In genomic region chr6:169700296-169700695, GRCh38 we compare ENCODE assay signal across 9 cellular contexts. TPM values are rescaled to one million over a fixed set of nuclear protein-coding genes. Genes with fewer than 3 reads are reported as not detected.
A peak's percentile ranks its signal among the peaks of the same experiment; 100 is the strongest.
DNase-seq lines count a peak whose midpoint lies in the region; ATAC-seq lines count a peak whose summit lies in the region.
"Had no signal": no experiment of that assay in that cellular context is flagged by ENCODE, and none has a peak within 500 bp of the region (broad histone marks: within the 10 kb centered on the region; RNA-seq: fewer than 3 reads in every experiment).

No MANE protein-coding gene starts in this region.

- no peaks in the 10 kb centered on the region for H3K9me3 ChIP-seq in CD8-positive, alpha-beta memory T cell (ENCODE audit: low read length)
- peaks cover 3% of the 10 kb centered on the region; the same call in 1 of the 2 replicates for H3K9me3 ChIP-seq in Karpas-422 (ENCODE audit: low read length)

- H3K4me1 ChIP-seq in CD8-positive, alpha-beta memory T cell (ENCODE audit: insufficient read depth, low read length), result peaks cover 42% of the 10 kb centered on the region
- H3K4me1 ChIP-seq in Karpas-422 (ENCODE audit: low read length), result peaks cover 37% of the 10 kb centered on the region

- H3K27ac ChIP-seq in CD8-positive, alpha-beta memory T cell (ENCODE audit: low read depth, low read length), result no peak overlapping the region
- H3K27ac ChIP-seq in Karpas-422 (ENCODE audit: low read length), result no peak overlapping the region

- H3K4me3 ChIP-seq in CD8-positive, alpha-beta memory T cell (ENCODE audit: low read length), result no peak overlapping the region
- H3K4me3 ChIP-seq in Karpas-422 (ENCODE audit: low read length), result peak overlapping the region; percentile 93

- H4K20me1 ChIP-seq in Karpas-422 (ENCODE audit: insufficient read depth, low read depth, low read length), result no peaks in the 10 kb centered on the region; the same call in 1 of the 2 replicates

- H3K9ac ChIP-seq in Karpas-422 (ENCODE audit: low read length), result peak overlapping the region; percentile 95

- ATAC-seq in naive thymus-derived CD8-positive, alpha-beta T cell, result no peak
- ATAC-seq in HG03139 (IDR thresholded peaks at IDR 0.05; ENCODE audit: unreplicated experiment) (no peak), GM21515 (IDR thresholded peaks at IDR 0.05; ENCODE audit: unreplicated experiment) (no peak)

- H3K36me3 Mint-ChIP-seq in CD8-positive, alpha-beta memory T cell, result peaks cover 0 to 25% (median 0%) of the 10 kb centered on the region in 3 donors
- H3K36me3 Mint-ChIP-seq in naive thymus-derived CD8-positive, alpha-beta T cell, result peaks cover 2 to 17% (median 4%) of the 10 kb centered on the region in 3 donors

- H3K4me1 Mint-ChIP-seq in CD8-positive, alpha-beta memory T cell, result peaks cover 38 to 40% (median 39%) of the 10 kb centered on the region in 3 donors
- H3K4me1 Mint-ChIP-seq in naive thymus-derived CD8-positive, alpha-beta T cell, result peaks cover 14 to 58% (median 46%) of the 10 kb centered on the region in 4 donors

- H3K4me2 ChIP-seq in Karpas-422 (ENCODE audit: low read depth, low read length, poor library complexity, severe bottlenecking), result peak overlapping the region; percentile 78

- peak overlapping the region in 3 of 8 donors; percentile 35 to 95 (median 63) for H3K27ac Mint-ChIP-seq in CD8-positive, alpha-beta memory T cell
- H3K27ac Mint-ChIP-seq in naive thymus-derived CD8-positive, alpha-beta T cell, result peak overlapping the region in 6 of 10 donors; percentile 49 to 96 (median 76)

- H3K27me3 ChIP-seq in CD8-positive, alpha-beta memory T cell (ENCODE audit: insufficient read depth, low read length, poor library complexity, severe bottlenecking), result no peaks in the 10 kb centered on the region
- H3K27me3 ChIP-seq in Karpas-422 (ENCODE audit: low read length), result no peaks in the 10 kb centered on the region

- H2AFZ ChIP-seq in Karpas-422 (ENCODE audit: low read length), result no peak overlapping the region

- peaks cover 90% of the 10 kb centered on the region for H3K79me2 ChIP-seq in Karpas-422 (ENCODE audit: low read length)

- peaks cover 0 to 2% of the 10 kb centered on the region in 2 donors for H3K27me3 Mint-ChIP-seq in CD8-positive, alpha-beta memory T cell
- H3K27me3 Mint-ChIP-seq in naive thymus-derived CD8-positive, alpha-beta T cell, result no peaks in the 10 kb centered on the region

- POLR2A ChIA-PET in CD8-positive, alpha-beta memory T cell (lab: Charles Lee), result interaction anchor here (3.0 to 4.6 kb wide), 2 partner anchors 23 to 52 kb away, joined by 16 to 69 read pairs; partner anchors contain the start of genes DYNLT2, ERMARD and PHF10
- POLR2A ChIA-PET in naive thymus-derived CD8-positive, alpha-beta T cell (lab: Charles Lee), result no interaction called here

- DNase-seq in CD8-positive, alpha-beta memory T cell, result no peak
- DNase-seq in Karpas-422, result peak; percentile 57
- peak; percentile 62 for DNase-seq in amniotic epithelial cell (ENCODE audit: low read depth)
- DNase-seq in naive thymus-derived CD8-positive, alpha-beta T cell, result no peak
- DNase-seq in cerebellar nuclear complex (lab: John Stamatoyannopoulos, UW), result no peak
- no peak for DNase-seq in NCI-H2196 treated with DMSO at 0.1 percent for 48 hours (lab: John Stamatoyannopoulos, UW; ENCODE audit: unreplicated experiment)
- DNase-seq: activated CD4-positive, alpha-beta T cell treated with anti-CD3 and anti-CD28 coated beads, Interleukin-2, amount 50 U/mL, for 48 hours had no signal

- CTCF ChIA-PET in CD8-positive, alpha-beta memory T cell (lab: Charles Lee), result no interaction called here

- no peaks in the 10 kb centered on the region for H3K9me3 Mint-ChIP-seq in CD8-positive, alpha-beta memory T cell
- peaks cover 0 to 4% (median 0%) of the 10 kb centered on the region in 9 donors for H3K9me3 Mint-ChIP-seq in naive thymus-derived CD8-positive, alpha-beta T cell

- no peaks in the 10 kb centered on the region for H3K36me3 ChIP-seq in CD8-positive, alpha-beta memory T cell (ENCODE audit: insufficient read depth, low read length)
- H3K36me3 ChIP-seq in Karpas-422 (ENCODE audit: insufficient read depth, low read length), result peaks cover 21% of the 10 kb centered on the region

- H3K9me2 ChIP-seq in Karpas-422 (replicated peaks; ENCODE audit: insufficient read depth, low read length), result no peaks in the 10 kb centered on the region

- H3K4me3 Mint-ChIP-seq in CD8-positive, alpha-beta memory T cell, result peak overlapping the region in 4 of 7 donors; percentile 28 to 63 (median 44)
- peak overlapping the region in 7 of 10 donors; percentile 15 to 91 (median 50) for H3K4me3 Mint-ChIP-seq in naive thymus-derived CD8-positive, alpha-beta T cell

RNA-seq across cellular contexts. Expression of gene WDR27, which starts 1.5 kb away (rescaled TPM):
- 10 to 100 TPM; 24.5 to 29.4 TPM for total RNA-seq in CD8-positive, alpha-beta memory T cell
- 7.4 TPM for polyA plus RNA-seq in CD8-positive, alpha-beta memory T cell
- 63.0 and 76.8 TPM in 2 replicates for total RNA-seq in Karpas-422 (2014; rRNA removed; shearing (Covaris generic); ENCODE audit: low replicate concordance)
- total RNA-seq in naive thymus-derived CD8-positive, alpha-beta T cell, result 10 to 100 TPM; 74.1 to 80.9 TPM
- 1 to 10 TPM; 3.7 to 7.3 (median 6.4) TPM for polyA plus RNA-seq in naive thymus-derived CD8-positive, alpha-beta T cell

RNA-seq across cellular contexts. Expression of gene C6orf120, which starts 1.6 kb away (rescaled TPM):
- total RNA-seq in CD8-positive, alpha-beta memory T cell, result 10 to 100 TPM; 23.6 to 25.5 TPM
- 8.9 TPM for polyA plus RNA-seq in CD8-positive, alpha-beta memory T cell
- 43.9 and 51.4 TPM in 2 replicates for total RNA-seq in Karpas-422 (2014; rRNA removed; shearing (Covaris generic); ENCODE audit: low replicate concordance)
- 10 to 100 TPM; 30.7 to 30.8 TPM for total RNA-seq in naive thymus-derived CD8-positive, alpha-beta T cell
- 10 to 100 TPM in 1 of 3 donors, 1 to 10 TPM in 2; 7.9 to 10.1 (median 8.1) TPM for polyA plus RNA-seq in naive thymus-derived CD8-positive, alpha-beta T cell

RNA-seq across cellular contexts. Expression of gene PHF10, which starts 24.0 kb away (rescaled TPM):
- total RNA-seq in CD8-positive, alpha-beta memory T cell, result 10 to 100 TPM; 69.6 to 71.5 TPM
- polyA plus RNA-seq in CD8-positive, alpha-beta memory T cell, result 17.6 TPM
- 37.9 and 53.2 TPM in 2 replicates for total RNA-seq in Karpas-422 (2014; rRNA removed; shearing (Covaris generic); ENCODE audit: low replicate concordance)
- 100 to 1,000 TPM; 124 to 126 TPM for total RNA-seq in naive thymus-derived CD8-positive, alpha-beta T cell
- polyA plus RNA-seq in naive thymus-derived CD8-positive, alpha-beta T cell, result 10 to 100 TPM; 13.1 to 23.2 (median 13.7) TPM

RNA-seq across cellular contexts. Expression of gene DYNLT2, which starts 51.1 kb away (rescaled TPM):
- total RNA-seq in CD8-positive, alpha-beta memory T cell, result 1 to 10 TPM; 1.4 to 1.9 TPM
- 0.67 TPM for polyA plus RNA-seq in CD8-positive, alpha-beta memory T cell
- 5.8 and 6.1 TPM in 2 replicates for total RNA-seq in Karpas-422 (2014; rRNA removed; shearing (Covaris generic); ENCODE audit: low replicate concordance)
- 1 to 10 TPM; 7.2 to 7.4 TPM for total RNA-seq in naive thymus-derived CD8-positive, alpha-beta T cell
- polyA plus RNA-seq in naive thymus-derived CD8-positive, alpha-beta T cell, result under 1 TPM; 0.35 to 0.67 (median 0.63) TPM

RNA-seq across cellular contexts. Expression of gene ERMARD, which starts 51.1 kb away (rescaled TPM):
- 10 to 100 TPM; 26.2 to 27.9 TPM for total RNA-seq in CD8-positive, alpha-beta memory T cell
- 12.1 TPM for polyA plus RNA-seq in CD8-positive, alpha-beta memory T cell
- total RNA-seq in Karpas-422 (2014; rRNA removed; shearing (Covaris generic); ENCODE audit: low replicate concordance), result 12.6 and 38.5 TPM in 2 replicates
- total RNA-seq in naive thymus-derived CD8-positive, alpha-beta T cell, result 10 to 100 TPM; 38.7 to 41.5 TPM
- 10 to 100 TPM in 1 of 3 donors, 1 to 10 TPM in 2; 9.2 to 12.4 (median 9.2) TPM for polyA plus RNA-seq in naive thymus-derived CD8-positive, alpha-beta T cell

Comparison
In these comparisons a context has a peak if more than half of its experiments do, and no peak if none do; other contexts are left out.
1. DNase-seq: peak in Karpas-422 (single experiment) and amniotic epithelial cell (single experiment); none in CD8-positive, alpha-beta memory T cell (0 of 5), naive thymus-derived CD8-positive, alpha-beta T cell (0 of 10), cerebellar nuclear complex (0 of 2) and NCI-H2196 treated with DMSO at 0.1 percent for 48 hours (single experiment).